ENCODE assay signal across 29 cellular contexts in genomic region chr12:121676190-121676589, GRCh38. TPM values are rescaled to one million over a fixed set of nuclear protein-coding genes. Genes with fewer than 3 reads are reported as not detected.
A peak's percentile ranks its signal among the peaks of the same experiment; 100 is the strongest.
DNase-seq lines count a peak whose midpoint lies in the region; ATAC-seq and TF ChIP-seq lines count a peak whose summit lies in the region.
"Had no signal": no experiment of that assay in that cellular context is flagged by ENCODE, and none has a peak within 500 bp of the region (broad histone marks: within the 10 kb centered on the region; RNA-seq: fewer than 3 reads in every experiment).

No MANE protein-coding gene starts in this region.

- CTCF ChIA-PET in CD8-positive, alpha-beta memory T cell (lab: Charles Lee) = no interaction called here
- CTCF ChIA-PET in GM10248 (lab: Yijun Ruan, JAX) = no interaction called here

- peaks cover 18% of the 10 kb centered on the region for H3K4me1 ChIP-seq in CD8-positive, alpha-beta memory T cell (ENCODE audit: insufficient read depth, low read length)
- H3K4me1 ChIP-seq: prostate gland had no signal

- ATAC-seq in T-helper 17 cell = no peak
- no peak for ATAC-seq in natural killer cell
- ATAC-seq: activated T-cell treated with anti-CD3 and anti-CD28 coated beads, Interleukin-2, amount 50 U/mL, for 4 hours; HCT116; right lobe of liver had no signal

- peaks cover 0 to 4% (median 0%) of the 10 kb centered on the region in 3 donors for H3K36me3 Mint-ChIP-seq in CD8-positive, alpha-beta memory T cell
- H3K36me3 Mint-ChIP-seq in T-helper 17 cell (ENCODE audit: low read depth) (no peaks in the 10 kb centered on the region), natural killer cell (no peaks in the 10 kb centered on the region)
- H3K36me3 Mint-ChIP-seq in T-helper 2 cell treated with Interferon-gamma antibody and Interleukin-4, amounts not matched to agents 5 μg/mL and 100 μg/mL, for 36 hours (ENCODE audit: low read depth) = no peaks in the 10 kb centered on the region
- H3K36me3 Mint-ChIP-seq: CD4-positive, CD25-positive, alpha-beta regulatory T cell; memory B cell had no signal

- H3K27me3 Mint-ChIP-seq in CD8-positive, alpha-beta memory T cell = peaks cover 0 to 15% of the 10 kb centered on the region in 2 donors
- H3K27me3 Mint-ChIP-seq in T-helper 17 cell (no peaks in the 10 kb centered on the region), natural killer cell (ENCODE audit: low read depth in 2 of 2) (no peaks in the 10 kb centered on the region)
- H3K27me3 Mint-ChIP-seq in T-helper 2 cell treated with Interferon-gamma antibody and Interleukin-4, amounts not matched to agents 5 μg/mL and 100 μg/mL, for 36 hours (ENCODE audit: low read depth) = no peaks in the 10 kb centered on the region
- H3K27me3 Mint-ChIP-seq: memory B cell had no signal

- no peak overlapping the region for H3K27ac ChIP-seq in CD8-positive, alpha-beta memory T cell (ENCODE audit: low read depth, low read length)
- H3K27ac ChIP-seq: Peyer's patch, prostate gland, right lobe of liver, spleen had no signal

- no peaks in the 10 kb centered on the region for H3K27me3 ChIP-seq in CD8-positive, alpha-beta memory T cell (ENCODE audit: insufficient read depth, low read length, poor library complexity, severe bottlenecking)
- H3K27me3 ChIP-seq: Peyer's patch, right lobe of liver, spleen had no signal

- H3K4me3 Mint-ChIP-seq in CD8-positive, alpha-beta memory T cell = peak overlapping the region in 1 of 7 donors; percentile 77
- H3K4me3 Mint-ChIP-seq in T-helper 17 cell (peak overlapping the region; percentile 5), natural killer cell (no peak overlapping the region)
- H3K4me3 Mint-ChIP-seq in T-helper 2 cell treated with Interferon-gamma antibody and Interleukin-4, amounts not matched to agents 5 μg/mL and 100 μg/mL, for 36 hours = no peak overlapping the region
- H3K4me3 Mint-ChIP-seq: activated T-cell treated with anti-CD3 and anti-CD28 coated beads, Interleukin-2, amount 50 U/mL, for 4 hours; CD4-positive, CD25-positive, alpha-beta regulatory T cell; memory B cell had no signal

- POLR2A ChIA-PET in CD8-positive, alpha-beta memory T cell (lab: Charles Lee) = no interaction called here
- POLR2A ChIA-PET in GM10248 (lab: Yijun Ruan, JAX) = no interaction called here

- TF ChIP-seq CTCF in natural killer cell (IDR thresholded peaks at IDR 0.05) (no peak), GM10248 (IDR thresholded peaks at IDR 0.05; ENCODE audit: control extremely low read depth, extremely low read depth, low read depth, missing control alignments) (no peak)

- no peaks in the 10 kb centered on the region for H3K9me3 ChIP-seq in CD8-positive, alpha-beta memory T cell (ENCODE audit: low read length)
- no peaks in the 10 kb centered on the region for H3K9me3 ChIP-seq in T-helper 17 cell (ENCODE audit: control insufficient read depth, low read length, poor library complexity, severe bottlenecking)
- H3K9me3 ChIP-seq: Peyer's patch, prostate gland, right lobe of liver, spleen had no signal

- DNase-seq in NCI-H748 (lab: John Stamatoyannopoulos, UW; ENCODE audit: unreplicated experiment) (peak; percentile 24), NCI-H748 treated with DMSO at 0.1 percent for 48 hours (lab: John Stamatoyannopoulos, UW) (no peak), T-helper 17 cell (no peak), natural killer cell (no peak), NCI-H226 (no peak), GM10248 (ENCODE audit: extremely low spot score) (no peak)
- DNase-seq in CD8-positive, alpha-beta memory T cell = no peak
- DNase-seq in T-helper 2 cell treated with Interferon-gamma antibody and Interleukin-4, amounts not matched to agents 5 μg/mL and 100 μg/mL, for 36 hours (ENCODE audit: low spot score) = no peak
- DNase-seq: 8988T; activated gamma-delta T cell; activated T-cell treated with anti-CD3 and anti-CD28 coated beads, Interleukin-2, amount 50 U/mL, for 4 hours; CD4-positive, CD25-positive, alpha-beta regulatory T cell; cortex of kidney; effector memory CD4-positive, alpha-beta T cell; erythroblast; KG1; NCI-H1105; NCI-H1930; NCI-H526 treated with DMSO at 0.1 percent for 48 hours; Peyer's patch; right lobe of liver; SHP77 treated with DMSO at 0.1 percent for 48 hours; spleen; stimulated activated CD4-positive, alpha-beta T cell treated with anti-CD3 and anti-CD28 coated beads, Interleukin-2, amount 100 ng/mL, for 48 hours; T-helper 9 cell; trophoblast cell had no signal

- no peaks in the 10 kb centered on the region for H3K36me3 ChIP-seq in CD8-positive, alpha-beta memory T cell (ENCODE audit: insufficient read depth, low read length)
- H3K36me3 ChIP-seq: Peyer's patch, prostate gland, right lobe of liver, spleen had no signal

- no peaks in the 10 kb centered on the region for H3K9me3 Mint-ChIP-seq in CD8-positive, alpha-beta memory T cell
- no peaks in the 10 kb centered on the region for H3K9me3 Mint-ChIP-seq in natural killer cell
- H3K9me3 Mint-ChIP-seq in T-helper 2 cell treated with Interferon-gamma antibody and Interleukin-4, amounts not matched to agents 5 μg/mL and 100 μg/mL, for 36 hours = no peaks in the 10 kb centered on the region
- H3K9me3 Mint-ChIP-seq: activated T-cell treated with anti-CD3 and anti-CD28 coated beads, Interleukin-2, amount 50 U/mL, for 4 hours; CD4-positive, CD25-positive, alpha-beta regulatory T cell; memory B cell had no signal

- intact Hi-C loops in natural killer cell (cut with micrococcal nuclease) = no loop called here

- H3K4me1 Mint-ChIP-seq in CD8-positive, alpha-beta memory T cell = peaks cover 25 to 31% (median 27%) of the 10 kb centered on the region in 3 donors
- H3K4me1 Mint-ChIP-seq in T-helper 17 cell (peaks cover 20% of the 10 kb centered on the region), natural killer cell (peaks cover 16 to 29% of the 10 kb centered on the region in 2 donors)
- peaks cover 19% of the 10 kb centered on the region for H3K4me1 Mint-ChIP-seq in T-helper 2 cell treated with Interferon-gamma antibody and Interleukin-4, amounts not matched to agents 5 μg/mL and 100 μg/mL, for 36 hours (ENCODE audit: low read depth)

- H3K4me3 ChIP-seq in CD8-positive, alpha-beta memory T cell (ENCODE audit: low read length) = no peak overlapping the region
- H3K4me3 ChIP-seq: Peyer's patch, prostate gland, right lobe of liver, spleen had no signal

- H3K27ac Mint-ChIP-seq in CD8-positive, alpha-beta memory T cell = peak overlapping the region in 7 of 8 donors; percentile 56 to 88 (median 76)
- H3K27ac Mint-ChIP-seq in T-helper 17 cell (peak overlapping the region; percentile 90), natural killer cell (peak overlapping the region; percentile 70 to 72)
- no peak overlapping the region for H3K27ac Mint-ChIP-seq in T-helper 2 cell treated with Interferon-gamma antibody and Interleukin-4, amounts not matched to agents 5 μg/mL and 100 μg/mL, for 36 hours
- H3K27ac Mint-ChIP-seq: memory B cell had no signal

RNA-seq across cellular contexts. Expression of gene MORN3, which starts 6.7 kb away (rescaled TPM):
- 1 to 10 TPM; 1.8 to 2.5 TPM for total RNA-seq in CD8-positive, alpha-beta memory T cell
- 6.5 TPM for polyA plus RNA-seq in CD8-positive, alpha-beta memory T cell
- total RNA-seq in T-helper 17 cell = 1 to 10 TPM; 8.5 to 9.5 TPM
- total RNA-seq in natural killer cell = 1 to 10 TPM; 3.0 to 7.6 (median 4.4) TPM
- total RNA-seq: Peyer's patch had no signal

RNA-seq across cellular contexts. Expression of gene TMEM120B, which starts 36.4 kb away (rescaled TPM):
- total RNA-seq in CD8-positive, alpha-beta memory T cell = 10 to 100 TPM; 12.5 to 15.2 TPM
- polyA plus RNA-seq in CD8-positive, alpha-beta memory T cell = 3.9 TPM
- 1 to 10 TPM; 6.9 to 7.0 TPM for total RNA-seq in T-helper 17 cell
- total RNA-seq in natural killer cell = 1 to 10 TPM; 6.3 to 8.4 (median 7.9) TPM

RNA-seq across cellular contexts. Expression of gene ORAI1, which starts 49.9 kb away (rescaled TPM):
- 10 to 100 TPM; 61.9 to 64.7 TPM for total RNA-seq in CD8-positive, alpha-beta memory T cell
- 237 TPM for polyA plus RNA-seq in CD8-positive, alpha-beta memory T cell
- 10 to 100 TPM; 51.3 to 52.0 TPM for total RNA-seq in T-helper 17 cell
- 10 to 100 TPM; 64.6 to 74.1 (median 70.8) TPM for total RNA-seq in natural killer cell
